ENCODE assay signal across 11 cellular contexts in the genomic region with DNA sequence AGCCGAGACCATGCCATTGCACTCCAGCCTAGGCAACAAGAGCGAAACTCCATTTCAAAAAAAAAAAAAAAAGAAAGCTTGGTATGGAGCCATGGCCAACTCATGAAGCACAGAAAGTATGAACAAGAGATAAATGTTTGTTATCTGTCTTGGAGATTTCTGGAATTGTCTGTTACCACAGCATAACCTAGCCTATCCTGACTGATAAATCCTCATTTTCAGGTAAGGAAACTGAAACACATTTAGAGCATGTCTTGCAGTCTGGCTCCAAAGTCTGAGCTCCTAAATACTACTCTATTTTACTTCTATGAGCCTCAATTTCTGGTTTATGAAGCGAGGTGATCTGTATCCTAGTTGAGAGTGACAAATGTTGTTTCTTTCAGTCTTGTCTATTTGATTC.
"Had no signal": no experiment of that assay in that cellular context is flagged by ENCODE, and none has a peak within 500 bp of the region (broad histone marks: within the 10 kb centered on the region; RNA-seq: fewer than 3 reads in every experiment).

No MANE protein-coding gene starts in this region.

- H3K9ac ChIP-seq: GM23248 had no signal

- ATAC-seq: GM23338, HCT116 had no signal

- FAIRE-seq: H1, H54 had no signal

- H3K27ac ChIP-seq: GM23248 had no signal

- H3K9me3 ChIP-seq: HAP-1 had no signal

- H3K4me1 ChIP-seq: HAP-1 had no signal

- H3K4me3 ChIP-seq: GM23248, GM23338, HAP-1 had no signal

- H2AFZ ChIP-seq: GM23248, GM23338 had no signal

- H3K36me3 ChIP-seq: HAP-1 had no signal

- H3K4me2 ChIP-seq: GM23338 had no signal

- DNase-seq: GM23248, GOT3, H7, H9, HCEC 1CT, HFFc6 had no signal
